Comparison of ENCODE assay signal across 1 cellular context in the genomic region with DNA sequence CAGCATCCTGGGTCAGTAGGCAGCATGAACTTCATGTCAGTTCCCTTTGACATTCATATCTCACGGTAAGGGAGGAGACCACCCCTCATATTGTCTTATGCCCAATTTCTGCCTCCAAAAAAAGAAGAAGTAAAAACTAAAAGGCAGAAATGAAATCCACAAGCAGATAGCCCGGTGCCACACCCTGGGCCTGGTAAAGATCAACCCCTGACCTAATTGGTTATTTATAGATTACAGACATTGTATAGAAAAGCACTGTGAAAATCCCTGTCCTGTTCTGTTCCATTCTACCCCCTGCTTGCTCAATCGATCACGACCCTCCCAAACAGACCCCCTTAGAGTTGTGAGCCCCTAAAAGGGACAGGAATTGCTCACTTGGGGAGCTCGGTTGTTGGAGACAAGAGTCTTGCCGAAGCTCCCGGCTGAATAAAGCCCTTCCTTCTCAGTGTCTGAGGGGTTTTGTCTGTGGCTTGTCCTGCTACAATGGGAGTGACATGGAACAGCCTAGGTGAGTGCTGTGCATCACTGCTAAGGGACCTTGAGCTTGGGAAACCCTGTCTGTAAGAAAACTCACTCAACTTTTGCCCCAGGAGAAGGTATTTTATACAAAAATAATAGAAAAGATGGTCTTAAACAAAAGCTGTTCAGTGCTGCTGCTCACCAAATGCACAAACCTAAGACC.
TF ChIP-seq lines count a peak whose summit lies in the region.

No MANE protein-coding gene starts in this region.

TF ChIP-seq in SK-N-SH, 30 proteins besides CTCF, POLR2A, EP300 and RAD21 (continued from another document):
- TF ChIP-seq REST (IDR thresholded peaks at IDR 0.05; ENCODE audit: low read depth, low read length) (no peak), MEF2A (IDR thresholded peaks at IDR 0.05; ENCODE audit: borderline replicate concordance, low read depth) (no peak), YY1 (IDR thresholded peaks at IDR 0.05; ENCODE audit: low read depth) (no peak), USF1 (IDR thresholded peaks at IDR 0.05; ENCODE audit: borderline replicate concordance, low read depth) (no peak), ELF1 (IDR thresholded peaks at IDR 0.05) (no peak), EZH2phosphoT487 (IDR thresholded peaks at IDR 0.05; ENCODE audit: borderline replicate concordance, low read depth) (no peak), TEAD4 (IDR thresholded peaks at IDR 0.05; ENCODE audit: borderline replicate concordance, insufficient read depth) (no peak), GATA2 (CRISPR knock-in tag; IDR thresholded peaks at IDR 0.05) (no peak), RCOR1 (IDR thresholded peaks at IDR 0.05; ENCODE audit: low read length) (no peak), RXRA (IDR thresholded peaks at IDR 0.05; ENCODE audit: borderline replicate concordance, low read depth) (no peak), MXI1 (IDR thresholded peaks at IDR 0.05; ENCODE audit: low read depth, low read length) (no peak), TCF12 (IDR thresholded peaks at IDR 0.05) (no peak), PBX3 (IDR thresholded peaks at IDR 0.05) (no peak), RFX5 (IDR thresholded peaks at IDR 0.05; ENCODE audit: low read length) (no peak)
- TF ChIP-seq, protein P1, sequence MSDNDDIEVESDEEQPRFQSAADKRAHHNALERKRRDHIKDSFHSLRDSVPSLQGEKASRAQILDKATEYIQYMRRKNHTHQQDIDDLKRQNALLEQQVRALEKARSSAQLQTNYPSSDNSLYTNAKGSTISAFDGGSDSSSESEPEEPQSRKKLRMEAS (IDR thresholded peaks at IDR 0.05; ENCODE audit: low read depth): no peak
- TF ChIP-seq, protein P2, sequence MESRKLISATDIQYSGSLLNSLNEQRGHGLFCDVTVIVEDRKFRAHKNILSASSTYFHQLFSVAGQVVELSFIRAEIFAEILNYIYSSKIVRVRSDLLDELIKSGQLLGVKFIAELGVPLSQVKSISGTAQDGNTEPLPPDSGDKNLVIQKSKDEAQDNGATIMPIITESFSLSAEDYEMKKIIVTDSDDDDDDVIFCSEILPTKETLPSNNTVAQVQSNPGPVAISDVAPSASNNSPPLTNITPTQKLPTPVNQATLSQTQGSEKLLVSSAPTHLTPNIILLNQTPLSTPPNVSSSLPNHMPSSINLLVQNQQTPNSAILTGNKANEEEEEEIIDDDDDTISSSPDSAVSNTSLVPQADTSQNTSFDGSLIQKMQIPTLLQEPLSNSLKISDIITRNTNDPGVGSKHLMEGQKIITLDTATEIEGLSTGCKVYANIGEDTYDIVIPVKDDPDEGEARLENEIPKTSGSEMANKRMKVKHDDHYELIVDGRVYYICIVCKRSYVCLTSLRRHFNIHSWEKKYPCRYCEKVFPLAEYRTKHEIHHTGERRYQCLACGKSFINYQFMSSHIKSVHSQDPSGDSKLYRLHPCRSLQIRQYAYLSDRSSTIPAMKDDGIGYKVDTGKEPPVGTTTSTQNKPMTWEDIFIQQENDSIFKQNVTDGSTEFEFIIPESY (IDR thresholded peaks at IDR 0.05; ENCODE audit: borderline replicate concordance, low read depth): no peak
- TF ChIP-seq, protein P3, sequence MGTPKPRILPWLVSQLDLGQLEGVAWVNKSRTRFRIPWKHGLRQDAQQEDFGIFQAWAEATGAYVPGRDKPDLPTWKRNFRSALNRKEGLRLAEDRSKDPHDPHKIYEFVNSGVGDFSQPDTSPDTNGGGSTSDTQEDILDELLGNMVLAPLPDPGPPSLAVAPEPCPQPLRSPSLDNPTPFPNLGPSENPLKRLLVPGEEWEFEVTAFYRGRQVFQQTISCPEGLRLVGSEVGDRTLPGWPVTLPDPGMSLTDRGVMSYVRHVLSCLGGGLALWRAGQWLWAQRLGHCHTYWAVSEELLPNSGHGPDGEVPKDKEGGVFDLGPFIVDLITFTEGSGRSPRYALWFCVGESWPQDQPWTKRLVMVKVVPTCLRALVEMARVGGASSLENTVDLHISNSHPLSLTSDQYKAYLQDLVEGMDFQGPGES (IDR thresholded peaks at IDR 0.05; ENCODE audit: low read depth, low read length): no peak
TF ChIP-seq in SK-N-SH: peak in this region for 0.
